17 cellular contexts compared by ENCODE assay signal in genomic region chr2:174059875-174060226, GRCh38.
DNase-seq lines count a peak whose midpoint lies in the region; ATAC-seq, FAIRE-seq and TF ChIP-seq lines count a peak whose summit lies in the region.
"Had no signal": no experiment of that assay in that cellular context is flagged by ENCODE, and none has a peak within 500 bp of the region (broad histone marks: within the 10 kb centered on the region; RNA-seq: fewer than 3 reads in every experiment).

No MANE protein-coding gene starts in this region.

- H3K4me1 ChIP-seq in HepG2 (ENCODE audit: insufficient read depth, low read length), result peaks cover 11% of the 10 kb centered on the region; the same call in 1 of the 2 replicates
- no peaks in the 10 kb centered on the region for H3K4me1 ChIP-seq in right lobe of liver
- peaks cover 4 to 20% of the 10 kb centered on the region in 2 experiments; a peak in 3 of 5 replicates for H3K4me1 ChIP-seq in K562 (replicated peaks in 1 of 2; ENCODE audit: control insufficient read depth in 2 of 2, insufficient read depth in 2 of 2, low read length in 2 of 2)
- H3K4me1 ChIP-seq: psoas muscle had no signal

- POLR2A ChIA-PET in HepG2 (lab: Yijun Ruan, JAX), result no interaction called here
- POLR2A ChIA-PET in K562 (lab: Yijun Ruan, JAX), result interaction anchor here (1.4 to 1.6 kb wide), 2 partner anchors 8 to 10 kb away, joined by 3 to 6 read pairs; no protein-coding TSS in a partner anchor

- H3K9me1 ChIP-seq in K562 (ENCODE audit: control insufficient read depth, insufficient read depth, low read length), result no peaks in the 10 kb centered on the region

- H3K27me3 ChIP-seq in HepG2 (ENCODE audit: control insufficient read depth in 1 of 2, insufficient read depth in 2 of 2, low read length in 2 of 2), result no peaks in the 10 kb centered on the region
- H3K27me3 ChIP-seq in right lobe of liver, result no peaks in the 10 kb centered on the region
- H3K27me3 ChIP-seq in K562 (ENCODE audit: control insufficient read depth in 2 of 2, insufficient read depth in 2 of 2, low read length in 2 of 2), result no peaks in the 10 kb centered on the region
- H3K27me3 ChIP-seq: heart left ventricle had no signal

- CTCF ChIA-PET in HepG2 (lab: Yijun Ruan, JAX; ENCODE audit: low intra/inter-chr PET ratio, low total read pairs), result no interaction called here
- CTCF ChIA-PET in K562 (lab: Yijun Ruan, JAX; ENCODE audit: low intra/inter-chr PET ratio), result no interaction called here

- TF ChIP-seq POLR2A in HepG2 (IDR thresholded peaks at IDR 0.05; ENCODE audit: insufficient read depth in 1 of 2, low read depth in 2 of 2, low read length in 2 of 2) (no peak), right lobe of liver (IDR thresholded peaks at IDR 0.05) (no peak), K562 (conservative IDR thresholded peaks at IDR 0.05) (no peak)

- H3K36me3 ChIP-seq in HepG2 (replicated peaks in 1 of 2; ENCODE audit: control insufficient read depth in 1 of 2, insufficient read depth in 2 of 2, low read length in 2 of 2) (no peaks in the 10 kb centered on the region), right lobe of liver (no peaks in the 10 kb centered on the region), K562 (ENCODE audit: control insufficient read depth, insufficient read depth, low read length) (no peaks in the 10 kb centered on the region)
- H3K36me3 ChIP-seq: heart left ventricle had no signal

- WGBS in HepG2 (ENCODE audit: low lambda C conversion rate), result 66% methylated on average over 2 of the region's 2 CpGs
- WGBS in right lobe of liver (ENCODE audit: insufficient coverage, low coverage, low lambda C conversion rate, missing lambda C conversion rate), result 90% methylated on average over 2 of the region's 2 CpGs
- 59% methylated on average over 2 of the region's 2 CpGs for WGBS in K562 (ENCODE audit: insufficient coverage, low coverage, missing lambda C conversion rate)

- H3K9me3 ChIP-seq in HepG2 (ENCODE audit: low read length), result no peaks in the 10 kb centered on the region
- H3K9me3 ChIP-seq in right lobe of liver, result no peaks in the 10 kb centered on the region
- H3K9me3 ChIP-seq in K562 (replicated peaks; ENCODE audit: control insufficient read depth, insufficient read depth, low read depth, low read length), result peaks cover 5% of the 10 kb centered on the region
- H3K9me3 ChIP-seq: heart left ventricle, psoas muscle had no signal

- TF ChIP-seq EP300 in HepG2 (IDR thresholded peaks at IDR 0.05; ENCODE audit: low read depth in 2 of 2, low read length in 2 of 2) (no peak), HepG2 (CRISPR knock-in tag; IDR thresholded peaks at IDR 0.05; ENCODE audit: borderline replicate concordance) (no peak), K562 (IDR thresholded peaks at IDR 0.05; ENCODE audit: low read length) (no peak)

- no peak for FAIRE-seq in HepG2 (lab: Jason Lieb, UNC)
- no peak for FAIRE-seq in K562 (lab: Jason Lieb, UNC)
- FAIRE-seq: endometrium had no signal

- ATAC-seq in HepG2, result no peak
- no peak for ATAC-seq in right lobe of liver
- peak; percentile 60 for ATAC-seq in K562
- ATAC-seq: heart left ventricle, left colon, psoas muscle had no signal

- BruUV-seq in HepG2 (replicated peaks; lab: Mats Ljungman, UMichigan), result no TSS peak
- BruUV-seq in K562 (replicated peaks; lab: Mats Ljungman, UMichigan), result no TSS peak

- H3K4me3 ChIP-seq in HepG2 (replicated peaks in 1 of 3; ENCODE audit: insufficient read depth in 1 of 3, low read depth in 2 of 3, low read length in 3 of 3) (no peak overlapping the region), right lobe of liver (no peak overlapping the region), K562 (no peak overlapping the region)
- H3K4me3 ChIP-seq: heart left ventricle, psoas muscle had no signal

- intact Hi-C loops in HepG2 (cut with micrococcal nuclease; ENCODE audit: unreplicated experiment) (no loop called here), right lobe of liver (cut with DNase I) (no loop called here), K562 (cut with micrococcal nuclease) (no loop called here), cardiac septum (cut with DNase I) (no loop called here)

- H3K4me2 ChIP-seq in HepG2 (ENCODE audit: low read depth, low read length) (no peak overlapping the region), K562 (ENCODE audit: insufficient read depth, low read length) (peak overlapping the region; percentile 22; the same call in 1 of the 2 replicates)

- no peak overlapping the region for H3K9ac ChIP-seq in HepG2 (ENCODE audit: insufficient read depth, low read depth, low read length)
- no peak overlapping the region for H3K9ac ChIP-seq in K562 (ENCODE audit: insufficient read depth in 1 of 2, low read depth in 2 of 2, low read length in 2 of 2)

- TF ChIP-seq RAD21 in HepG2 (CRISPR knock-in tag; IDR thresholded peaks at IDR 0.05) (no peak), K562 (CRISPR knock-in tag; conservative IDR thresholded peaks at IDR 0.05 in 1 of 2, IDR thresholded peaks at IDR 0.05 in 1 of 2) (no peak)

- no peak for DNase-seq in HepG2 (ENCODE audit: low spot score)
- DNase-seq in right lobe of liver, result no peak
- peak in 1 of 4 experiments; percentile 42 for DNase-seq in K562 (ENCODE audit: extremely low read depth in 1 of 4, low spot score in 3 of 4)
- peak; percentile 72 for DNase-seq in iris pigment epithelial cell (ENCODE audit: low read depth)
- DNase-seq in NCI-H446 treated with DMSO at 0.1 percent for 48 hours (lab: John Stamatoyannopoulos, UW), result no peak
- no peak for DNase-seq in nucleus accumbens (lab: John Stamatoyannopoulos, UW)
- DNase-seq in cardiac septum (ENCODE audit: low spot score), result no peak
- no peak for DNase-seq in SHP77 (lab: John Stamatoyannopoulos, UW)
- DNase-seq: ACHN; activated naive CD8-positive, alpha-beta T cell treated with anti-CD3 and anti-CD28 coated beads, Interleukin-2, amount 10 ng/mL, durations not matched to agents 7 days and 5 days; COR-L47; heart left ventricle; left colon; NCI-H1930; NCI-H526 treated with DMSO at 0.1 percent for 48 hours; psoas muscle had no signal

- H2AFZ ChIP-seq in HepG2 (ENCODE audit: low read length) (no peak overlapping the region), K562 (ENCODE audit: low read depth, low read length) (peak overlapping the region; percentile 77)

- H3K27ac ChIP-seq in HepG2 (ENCODE audit: extremely low read length, insufficient read depth, low read length), result no peak overlapping the region
- H3K27ac ChIP-seq in right lobe of liver, result no peak overlapping the region
- H3K27ac ChIP-seq in K562 (ENCODE audit: extremely low read depth, low read depth, low read length), result peak overlapping the region; percentile 71; the same call in 2 of the 3 replicates
- H3K27ac ChIP-seq: heart left ventricle, psoas muscle had no signal

- in situ Hi-C loops in HepG2 (cut with HindIII; ENCODE audit: extremely low pct_ligation_motif_present, low pct_unique_long_range_greater_than_20kb), result no loop called here
- in situ Hi-C loops in K562 (cut with MboI), result no loop called here

- no peaks in the 10 kb centered on the region for H4K20me1 ChIP-seq in HepG2 (ENCODE audit: insufficient read depth, low read length)
- H4K20me1 ChIP-seq in K562 (replicated peaks; ENCODE audit: control insufficient read depth, insufficient read depth, low read length), result no peaks in the 10 kb centered on the region

- no peak for TF ChIP-seq CTCF in HepG2 (CRISPR knock-in tag; IDR thresholded peaks at IDR 0.05)
- TF ChIP-seq CTCF in right lobe of liver (IDR thresholded peaks at IDR 0.05), result no peak
- TF ChIP-seq CTCF in K562 (IDR thresholded peaks at IDR 0.05 in 2 of 3, conservative IDR thresholded peaks at IDR 0.05 in 1 of 3; ENCODE audit: insufficient read depth in 2 of 3, low read depth in 1 of 3, low read length in 3 of 3), result no peak

- no peaks in the 10 kb centered on the region for H3K79me2 ChIP-seq in HepG2 (ENCODE audit: insufficient read depth, low read length)
- H3K79me2 ChIP-seq in K562 (ENCODE audit: control insufficient read depth, insufficient read depth, low read length), result no peaks in the 10 kb centered on the region

TF ChIP-seq in HepG2, 621 proteins besides CTCF, POLR2A, EP300 and RAD21:
- TF ChIP-seq ZNF354B (CRISPR knock-in tag; IDR thresholded peaks at IDR 0.05) (no peak), ZNF839 (CRISPR knock-in tag; IDR thresholded peaks at IDR 0.05; ENCODE audit: borderline replicate concordance) (no peak), ZNF598 (CRISPR knock-in tag; IDR thresholded peaks at IDR 0.05; ENCODE audit: borderline replicate concordance) (no peak), FOSL2 (CRISPR knock-in tag; IDR thresholded peaks at IDR 0.05) (0 out of 2 replicates have a peak, but pooled peaks have one; percentile 32)

TF ChIP-seq in K562, 482 proteins besides CTCF, POLR2A, EP300 and RAD21 (continues in another document):
- no peak for TF ChIP-seq MEF2D (tag; conservative IDR thresholded peaks at IDR 0.05; ENCODE audit: low read depth)
- no peak for TF ChIP-seq THRAP3 (IDR thresholded peaks at IDR 0.05; ENCODE audit: borderline replicate concordance)
- TF ChIP-seq PHF8 (IDR thresholded peaks at IDR 0.05; ENCODE audit: borderline replicate concordance, low read length), result no peak
- no peak for TF ChIP-seq HOMEZ (CRISPR knock-in tag; IDR thresholded peaks at IDR 0.05)
- TF ChIP-seq CBX1 (IDR thresholded peaks at IDR 0.05; ENCODE audit: low read depth), result no peak
- TF ChIP-seq PURB (CRISPR knock-in tag; IDR thresholded peaks at IDR 0.05; ENCODE audit: low read depth), result no peak
- TF ChIP-seq ZNF449 (CRISPR knock-in tag; IDR thresholded peaks at IDR 0.05), result no peak
- TF ChIP-seq MEIS2 (IDR thresholded peaks at IDR 0.05; ENCODE audit: partially characterized antibody), result no peak

Comparison
In these comparisons a context has a peak if more than half of its experiments do, and no peak if none do; other contexts are left out.
1. Of the 241 proteins assayed by ChIP-seq in both HepG2 and K562: peak only in HepG2: none; only in K562: RFX1, ZNF263 and ZSCAN29; in both: none; in neither: 236; mixed calls (peak in some experiments, not most) for 2.